ENCODE assay signal across 1 cellular context in the genomic region with DNA sequence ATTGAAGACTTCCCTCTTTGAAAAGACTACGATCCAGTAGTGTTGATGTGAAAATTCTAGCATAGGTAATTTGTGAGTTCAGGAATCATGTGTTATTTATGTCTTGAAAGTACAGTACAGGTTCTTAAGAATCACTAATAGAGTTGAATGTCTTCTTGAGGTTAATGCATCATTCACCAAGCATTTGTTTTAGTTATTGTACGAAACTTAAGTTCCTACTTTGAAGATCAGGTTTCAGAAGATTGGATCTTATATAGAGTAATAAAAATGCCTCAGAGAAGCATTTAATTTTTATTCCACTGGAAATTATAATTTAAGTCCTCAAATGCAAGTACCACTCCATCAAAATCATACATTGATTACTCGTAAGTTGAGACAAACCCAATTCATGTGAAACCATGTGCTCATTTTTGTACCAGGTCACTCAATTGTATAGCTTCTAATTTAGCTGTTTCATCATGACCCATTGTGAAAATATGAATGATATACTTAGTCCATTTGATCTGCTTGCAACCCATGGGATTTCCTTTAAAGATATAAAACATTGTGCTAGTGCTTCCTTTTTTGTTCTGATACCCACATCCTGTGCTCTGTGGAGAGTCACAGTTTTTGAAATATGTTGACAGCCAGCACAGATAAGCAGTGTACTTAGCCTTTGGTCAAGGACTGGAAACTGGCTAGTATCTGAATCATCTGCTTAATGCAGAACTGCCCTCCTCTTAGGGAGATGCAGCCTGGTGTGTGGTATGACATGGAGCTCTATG.
A peak's percentile ranks its signal among the peaks of the same experiment; 100 is the strongest.
TF ChIP-seq lines count a peak whose summit lies in the region.

No MANE protein-coding gene starts in this region.

TF ChIP-seq in SK-N-SH, 30 proteins besides CTCF, POLR2A, EP300 and RAD21 (continued from another document):
- TF ChIP-seq, protein P1, sequence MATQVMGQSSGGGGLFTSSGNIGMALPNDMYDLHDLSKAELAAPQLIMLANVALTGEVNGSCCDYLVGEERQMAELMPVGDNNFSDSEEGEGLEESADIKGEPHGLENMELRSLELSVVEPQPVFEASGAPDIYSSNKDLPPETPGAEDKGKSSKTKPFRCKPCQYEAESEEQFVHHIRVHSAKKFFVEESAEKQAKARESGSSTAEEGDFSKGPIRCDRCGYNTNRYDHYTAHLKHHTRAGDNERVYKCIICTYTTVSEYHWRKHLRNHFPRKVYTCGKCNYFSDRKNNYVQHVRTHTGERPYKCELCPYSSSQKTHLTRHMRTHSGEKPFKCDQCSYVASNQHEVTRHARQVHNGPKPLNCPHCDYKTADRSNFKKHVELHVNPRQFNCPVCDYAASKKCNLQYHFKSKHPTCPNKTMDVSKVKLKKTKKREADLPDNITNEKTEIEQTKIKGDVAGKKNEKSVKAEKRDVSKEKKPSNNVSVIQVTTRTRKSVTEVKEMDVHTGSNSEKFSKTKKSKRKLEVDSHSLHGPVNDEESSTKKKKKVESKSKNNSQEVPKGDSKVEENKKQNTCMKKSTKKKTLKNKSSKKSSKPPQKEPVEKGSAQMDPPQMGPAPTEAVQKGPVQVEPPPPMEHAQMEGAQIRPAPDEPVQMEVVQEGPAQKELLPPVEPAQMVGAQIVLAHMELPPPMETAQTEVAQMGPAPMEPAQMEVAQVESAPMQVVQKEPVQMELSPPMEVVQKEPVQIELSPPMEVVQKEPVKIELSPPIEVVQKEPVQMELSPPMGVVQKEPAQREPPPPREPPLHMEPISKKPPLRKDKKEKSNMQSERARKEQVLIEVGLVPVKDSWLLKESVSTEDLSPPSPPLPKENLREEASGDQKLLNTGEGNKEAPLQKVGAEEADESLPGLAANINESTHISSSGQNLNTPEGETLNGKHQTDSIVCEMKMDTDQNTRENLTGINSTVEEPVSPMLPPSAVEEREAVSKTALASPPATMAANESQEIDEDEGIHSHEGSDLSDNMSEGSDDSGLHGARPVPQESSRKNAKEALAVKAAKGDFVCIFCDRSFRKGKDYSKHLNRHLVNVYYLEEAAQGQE (IDR thresholded peaks at IDR 0.05; ENCODE audit: low read depth, low read length), result peak; percentile 66; the same call in 1 of the 2 replicates
- TF ChIP-seq RFX5 (IDR thresholded peaks at IDR 0.05; ENCODE audit: low read length) (no peak), GATA2 (CRISPR knock-in tag; IDR thresholded peaks at IDR 0.05) (peak; percentile 96), ELF1 (IDR thresholded peaks at IDR 0.05) (no peak), EZH2phosphoT487 (IDR thresholded peaks at IDR 0.05; ENCODE audit: borderline replicate concordance, low read depth) (no peak), MXI1 (IDR thresholded peaks at IDR 0.05; ENCODE audit: low read depth, low read length) (peak; percentile 54), CHD2 (IDR thresholded peaks at IDR 0.05; ENCODE audit: low read length, partially characterized antibody) (peak; percentile 64), RXRA (IDR thresholded peaks at IDR 0.05; ENCODE audit: borderline replicate concordance, low read depth) (peak; percentile 74; the same call in 1 of the 2 replicates), POLR2AphosphoS5 (IDR thresholded peaks at IDR 0.05; ENCODE audit: low read depth, low read length) (peak; percentile 85), FOXJ3 (CRISPR knock-in tag; IDR thresholded peaks at IDR 0.05) (peak; percentile 52; the same call in 1 of the 2 replicates), GABPA (IDR thresholded peaks at IDR 0.05; ENCODE audit: low read depth) (no peak), SIN3A (IDR thresholded peaks at IDR 0.05; ENCODE audit: borderline replicate concordance, low read depth, low read length) (peak; percentile 88; the same call in 1 of the 2 replicates), FOXM1 (IDR thresholded peaks at IDR 0.05; ENCODE audit: low read depth) (peak; percentile 97), NFIC (IDR thresholded peaks at IDR 0.05; ENCODE audit: borderline replicate concordance) (peak; percentile 72; the same call in 1 of the 2 replicates), TCF12 (IDR thresholded peaks at IDR 0.05) (peak; percentile 99), NRF1 (IDR thresholded peaks at IDR 0.05; ENCODE audit: low read depth, low read length) (no peak), YY1 (IDR thresholded peaks at IDR 0.05; ENCODE audit: low read depth) (no peak), RCOR1 (IDR thresholded peaks at IDR 0.05; ENCODE audit: low read length) (peak; percentile 79), FOSL2 (IDR thresholded peaks at IDR 0.05; ENCODE audit: borderline replicate concordance, low read depth) (peak; percentile 86), SMC3 (IDR thresholded peaks at IDR 0.05; ENCODE audit: low read depth, low read length) (peak; percentile 26; the same call in 1 of the 2 replicates)
- TF ChIP-seq, protein P2, sequence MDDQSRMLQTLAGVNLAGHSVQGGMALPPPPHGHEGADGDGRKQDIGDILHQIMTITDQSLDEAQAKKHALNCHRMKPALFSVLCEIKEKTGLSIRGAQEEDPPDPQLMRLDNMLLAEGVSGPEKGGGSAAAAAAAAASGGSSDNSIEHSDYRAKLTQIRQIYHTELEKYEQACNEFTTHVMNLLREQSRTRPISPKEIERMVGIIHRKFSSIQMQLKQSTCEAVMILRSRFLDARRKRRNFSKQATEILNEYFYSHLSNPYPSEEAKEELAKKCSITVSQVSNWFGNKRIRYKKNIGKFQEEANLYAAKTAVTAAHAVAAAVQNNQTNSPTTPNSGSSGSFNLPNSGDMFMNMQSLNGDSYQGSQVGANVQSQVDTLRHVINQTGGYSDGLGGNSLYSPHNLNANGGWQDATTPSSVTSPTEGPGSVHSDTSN (IDR thresholded peaks at IDR 0.05), result peak; percentile 98
- TF ChIP-seq, protein P3, sequence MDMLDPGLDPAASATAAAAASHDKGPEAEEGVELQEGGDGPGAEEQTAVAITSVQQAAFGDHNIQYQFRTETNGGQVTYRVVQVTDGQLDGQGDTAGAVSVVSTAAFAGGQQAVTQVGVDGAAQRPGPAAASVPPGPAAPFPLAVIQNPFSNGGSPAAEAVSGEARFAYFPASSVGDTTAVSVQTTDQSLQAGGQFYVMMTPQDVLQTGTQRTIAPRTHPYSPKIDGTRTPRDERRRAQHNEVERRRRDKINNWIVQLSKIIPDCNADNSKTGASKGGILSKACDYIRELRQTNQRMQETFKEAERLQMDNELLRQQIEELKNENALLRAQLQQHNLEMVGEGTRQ (IDR thresholded peaks at IDR 0.05; ENCODE audit: borderline replicate concordance, low read depth, low read length), result no peak
- TF ChIP-seq, protein P4, sequence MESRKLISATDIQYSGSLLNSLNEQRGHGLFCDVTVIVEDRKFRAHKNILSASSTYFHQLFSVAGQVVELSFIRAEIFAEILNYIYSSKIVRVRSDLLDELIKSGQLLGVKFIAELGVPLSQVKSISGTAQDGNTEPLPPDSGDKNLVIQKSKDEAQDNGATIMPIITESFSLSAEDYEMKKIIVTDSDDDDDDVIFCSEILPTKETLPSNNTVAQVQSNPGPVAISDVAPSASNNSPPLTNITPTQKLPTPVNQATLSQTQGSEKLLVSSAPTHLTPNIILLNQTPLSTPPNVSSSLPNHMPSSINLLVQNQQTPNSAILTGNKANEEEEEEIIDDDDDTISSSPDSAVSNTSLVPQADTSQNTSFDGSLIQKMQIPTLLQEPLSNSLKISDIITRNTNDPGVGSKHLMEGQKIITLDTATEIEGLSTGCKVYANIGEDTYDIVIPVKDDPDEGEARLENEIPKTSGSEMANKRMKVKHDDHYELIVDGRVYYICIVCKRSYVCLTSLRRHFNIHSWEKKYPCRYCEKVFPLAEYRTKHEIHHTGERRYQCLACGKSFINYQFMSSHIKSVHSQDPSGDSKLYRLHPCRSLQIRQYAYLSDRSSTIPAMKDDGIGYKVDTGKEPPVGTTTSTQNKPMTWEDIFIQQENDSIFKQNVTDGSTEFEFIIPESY (IDR thresholded peaks at IDR 0.05; ENCODE audit: borderline replicate concordance, low read depth), result peak; percentile 59; the same call in 1 of the 2 replicates
- TF ChIP-seq, protein P5, sequence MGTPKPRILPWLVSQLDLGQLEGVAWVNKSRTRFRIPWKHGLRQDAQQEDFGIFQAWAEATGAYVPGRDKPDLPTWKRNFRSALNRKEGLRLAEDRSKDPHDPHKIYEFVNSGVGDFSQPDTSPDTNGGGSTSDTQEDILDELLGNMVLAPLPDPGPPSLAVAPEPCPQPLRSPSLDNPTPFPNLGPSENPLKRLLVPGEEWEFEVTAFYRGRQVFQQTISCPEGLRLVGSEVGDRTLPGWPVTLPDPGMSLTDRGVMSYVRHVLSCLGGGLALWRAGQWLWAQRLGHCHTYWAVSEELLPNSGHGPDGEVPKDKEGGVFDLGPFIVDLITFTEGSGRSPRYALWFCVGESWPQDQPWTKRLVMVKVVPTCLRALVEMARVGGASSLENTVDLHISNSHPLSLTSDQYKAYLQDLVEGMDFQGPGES (IDR thresholded peaks at IDR 0.05; ENCODE audit: low read depth, low read length), result no peak
